12 cellular contexts compared by ENCODE assay signal in genomic region chr12:52440821-52441319, GRCh38. TPM values are rescaled to one million over a fixed set of nuclear protein-coding genes. Genes with fewer than 3 reads are reported as not detected.
DNase-seq lines count a peak whose midpoint lies in the region; TF ChIP-seq lines count a peak whose summit lies in the region.
"Had no signal": no experiment of that assay in that cellular context is flagged by ENCODE, and none has a peak within 500 bp of the region (broad histone marks: within the 10 kb centered on the region; RNA-seq: fewer than 3 reads in every experiment).

No MANE protein-coding gene starts in this region.

- no peaks in the 10 kb centered on the region for H3K36me3 ChIP-seq in H7 (replicated peaks; ENCODE audit: control insufficient read depth, insufficient read depth, low read length)
- H3K36me3 ChIP-seq: right atrium auricular region had no signal

- in situ Hi-C loops in astrocyte of the spinal cord (cut with HindIII; ENCODE audit: low sequenced_read_pairs) = no loop called here

- no peak overlapping the region for H3K4me3 ChIP-seq in astrocyte of the spinal cord (ENCODE audit: low read depth, low read length)
- H3K4me3 ChIP-seq in H7 (ENCODE audit: insufficient read depth, low read depth, low read length) = no peak overlapping the region
- H3K4me3 ChIP-seq: right atrium auricular region had no signal

- peak; percentile 41 for DNase-seq in AG08395 (ENCODE audit: low spot score)
- DNase-seq in HCEC 1CT = peak; percentile 9
- DNase-seq in astrocyte of the spinal cord (ENCODE audit: low read depth, low spot score) = peak; percentile 33
- DNase-seq in kidney tubule cell (ENCODE audit: low spot score) = peak; percentile 94
- no peak for DNase-seq in middle frontal gyrus (ENCODE audit: extremely low spot score, low spot score)
- DNase-seq in HuH-7.5 (ENCODE audit: low spot score) = no peak
- DNase-seq in NCI-H2227 (lab: John Stamatoyannopoulos, UW; ENCODE audit: unreplicated experiment) = no peak
- no peak for DNase-seq in H7
- DNase-seq: OCI-M1 had no signal

- no peak for TF ChIP-seq CTCF in astrocyte of the spinal cord (IDR thresholded peaks at IDR 0.05; ENCODE audit: low read depth, low read length)

- H3K27me3 ChIP-seq in H7 (ENCODE audit: control insufficient read depth, insufficient read depth, low read length) = no peaks in the 10 kb centered on the region; the same call in 1 of the 2 replicates
- H3K27me3 ChIP-seq: right atrium auricular region had no signal

RNA-seq across cellular contexts. Expression of gene KRT75, which starts 6.7 kb away (rescaled TPM):
- not detected in 2 replicates for total RNA-seq in H7 (2014; rRNA removed; shearing (Covaris generic))
- total RNA-seq: activated T-helper 2 cell treated with anti-CD3 and anti-CD28 coated beads, Interferon-gamma antibody, Interleukin-2, Interleukin-4, amounts not matched to agents 10 μg/mL and 5 μg/mL and 100 μg/mL, durations not matched to agents 14 hours and 24 hours and 36 hours; right atrium auricular region; T-helper 2 cell treated with Interferon-gamma antibody and Interleukin-4, amounts not matched to agents 100 ng/mL and 5 ng/mL, for 36 hours had no signal

RNA-seq across cellular contexts. Expression of gene KRT6B, which starts 11.1 kb away (rescaled TPM):
- total RNA-seq in H7 (2014; rRNA removed; shearing (Covaris generic)) = not detected in 2 replicates
- total RNA-seq: activated T-helper 2 cell treated with anti-CD3 and anti-CD28 coated beads, Interferon-gamma antibody, Interleukin-2, Interleukin-4, amounts not matched to agents 10 μg/mL and 5 μg/mL and 100 μg/mL, durations not matched to agents 14 hours and 24 hours and 36 hours; right atrium auricular region; T-helper 2 cell treated with Interferon-gamma antibody and Interleukin-4, amounts not matched to agents 100 ng/mL and 5 ng/mL, for 36 hours had no signal

RNA-seq across cellular contexts. Expression of gene KRT6C, which starts 32.7 kb away (rescaled TPM):
- not detected in 2 replicates for total RNA-seq in H7 (2014; rRNA removed; shearing (Covaris generic))
- total RNA-seq: activated T-helper 2 cell treated with anti-CD3 and anti-CD28 coated beads, Interferon-gamma antibody, Interleukin-2, Interleukin-4, amounts not matched to agents 10 μg/mL and 5 μg/mL and 100 μg/mL, durations not matched to agents 14 hours and 24 hours and 36 hours; right atrium auricular region; T-helper 2 cell treated with Interferon-gamma antibody and Interleukin-4, amounts not matched to agents 100 ng/mL and 5 ng/mL, for 36 hours had no signal

RNA-seq across cellular contexts. Expression of gene KRT82, which starts 34.7 kb away (rescaled TPM):
- not detected in 2 replicates for total RNA-seq in H7 (2014; rRNA removed; shearing (Covaris generic))
- total RNA-seq: activated T-helper 2 cell treated with anti-CD3 and anti-CD28 coated beads, Interferon-gamma antibody, Interleukin-2, Interleukin-4, amounts not matched to agents 10 μg/mL and 5 μg/mL and 100 μg/mL, durations not matched to agents 14 hours and 24 hours and 36 hours; right atrium auricular region; T-helper 2 cell treated with Interferon-gamma antibody and Interleukin-4, amounts not matched to agents 100 ng/mL and 5 ng/mL, for 36 hours had no signal

RNA-seq across cellular contexts. Expression of gene KRT6A, which starts 52.2 kb away (rescaled TPM):
- total RNA-seq in H7 (2014; rRNA removed; shearing (Covaris generic)) = not detected in 2 replicates
- total RNA-seq: activated T-helper 2 cell treated with anti-CD3 and anti-CD28 coated beads, Interferon-gamma antibody, Interleukin-2, Interleukin-4, amounts not matched to agents 10 μg/mL and 5 μg/mL and 100 μg/mL, durations not matched to agents 14 hours and 24 hours and 36 hours; T-helper 2 cell treated with Interferon-gamma antibody and Interleukin-4, amounts not matched to agents 100 ng/mL and 5 ng/mL, for 36 hours had no signal

Comparison
In these comparisons a context has a peak if more than half of its experiments do, and no peak if none do; other contexts are left out.
1. DNase-seq: peak in AG08395 (single experiment), HCEC 1CT (single experiment), astrocyte of the spinal cord (single experiment) and kidney tubule cell (single experiment); none in middle frontal gyrus (single experiment), HuH-7.5 (single experiment), NCI-H2227 (single experiment) and H7 (single experiment).